In genomic region chr13:27280009-27280646, GRCh38 we compare ENCODE assay signal across 18 cellular contexts. TPM values are rescaled to one million over a fixed set of nuclear protein-coding genes. Genes with fewer than 3 reads are reported as not detected.
A peak's percentile ranks its signal among the peaks of the same experiment; 100 is the strongest.
DNase-seq lines count a peak whose midpoint lies in the region; ATAC-seq lines count a peak whose summit lies in the region.
"Had no signal": no experiment of that assay in that cellular context is flagged by ENCODE, and none has a peak within 500 bp of the region (broad histone marks: within the 10 kb centered on the region; RNA-seq: fewer than 3 reads in every experiment).

No MANE protein-coding gene starts in this region.

- H4K91ac ChIP-seq in neuronal stem cell (ENCODE audit: low read depth, low read length, poor library complexity), result no peak overlapping the region

- no peak overlapping the region for H2BK5ac ChIP-seq in neuronal stem cell (ENCODE audit: low read length)

- H2AK5ac ChIP-seq in neuronal stem cell (ENCODE audit: low read depth, low read length), result no peak overlapping the region

- H3K36me3 ChIP-seq in neuronal stem cell (replicated peaks in 1 of 2; ENCODE audit: control insufficient read depth in 2 of 2, insufficient read depth in 2 of 2, low read length in 2 of 2), result no peaks in the 10 kb centered on the region

- H2BK12ac ChIP-seq in neuronal stem cell (ENCODE audit: low read length), result no peak overlapping the region

- no peak overlapping the region for H3K14ac ChIP-seq in neuronal stem cell (ENCODE audit: low read length)

- H3K23ac ChIP-seq in neuronal stem cell (ENCODE audit: low read depth, low read length, poor library complexity), result no peak overlapping the region

- no peak overlapping the region for H3K4me2 ChIP-seq in neuronal stem cell (ENCODE audit: insufficient read depth, low read length, poor library complexity, severe bottlenecking)
- H3K4me2 ChIP-seq: SK-N-SH had no signal

- no CpG with 5 or more reads among the region's 4 CpGs for WGBS in neuronal stem cell (ENCODE audit: extremely low coverage in 2 of 2, insufficient read length in 2 of 2, insufficient replicate concordance in 1 of 2), 2 donors

- H3K18ac ChIP-seq in neuronal stem cell (ENCODE audit: low read length), result no peak overlapping the region

- no peak overlapping the region for H2BK120ac ChIP-seq in neuronal stem cell (ENCODE audit: low read depth, low read length)

- peaks cover 0 to 13% (median 0%) of the 10 kb centered on the region in 3 experiments for H3K27me3 ChIP-seq in neuronal stem cell (ENCODE audit: control insufficient read depth in 3 of 3, insufficient read depth in 3 of 3, low read depth in 1 of 3, low read length in 3 of 3)

- H3K27ac ChIP-seq in neuronal stem cell (replicated peaks; ENCODE audit: low read length), result no peak overlapping the region

- ATAC-seq in GM18868 (IDR thresholded peaks at IDR 0.05; ENCODE audit: unreplicated experiment) (no peak), HG03378 (IDR thresholded peaks at IDR 0.05; ENCODE audit: unreplicated experiment) (no peak)
- ATAC-seq: Right ventricle myocardium inferior had no signal

- no peaks in the 10 kb centered on the region for H3K9me3 ChIP-seq in neuronal stem cell (replicated peaks in 1 of 2; ENCODE audit: control insufficient read depth in 2 of 2, insufficient read depth in 1 of 2, low read depth in 1 of 2, low read length in 2 of 2)
- H3K9me3 ChIP-seq: SK-N-SH had no signal

- H4K8ac ChIP-seq in neuronal stem cell (ENCODE audit: low read depth, low read length), result no peak overlapping the region

- peaks cover 0 to 6% of the 10 kb centered on the region in 2 donors for H3K4me1 ChIP-seq in neuronal stem cell (ENCODE audit: control insufficient read depth in 2 of 2, insufficient read depth in 1 of 2, low read depth in 1 of 2, low read length in 2 of 2)

- DNase-seq in EL (peak; percentile 36), LoVo (ENCODE audit: low spot score) (peak; percentile 20), RPMI8226 (peak; percentile 53), neuronal stem cell (ENCODE audit: low spot score) (no peak), AG08395 (ENCODE audit: low spot score) (no peak)
- DNase-seq: ACHN; CD8-positive, alpha-beta memory T cell; DMS 273 treated with DMSO at 0.1 percent for 48 hours; HFFc6; Karpas-422; NCI-H1436; NCI-H2029 treated with DMSO at 0.1 percent for 48 hours; NCI-H510A treated with DMSO at 0.1 percent for 48 hours; OCI-M1; SK-N-SH had no signal

- no peak overlapping the region for H3K4me3 ChIP-seq in neuronal stem cell (ENCODE audit: low read length in 2 of 2)

- no peaks in the 10 kb centered on the region for H3K79me1 ChIP-seq in neuronal stem cell (ENCODE audit: low read depth, low read length)

- no peak overlapping the region for H3K9ac ChIP-seq in neuronal stem cell (ENCODE audit: low read depth, low read length, poor library complexity)
- H3K9ac ChIP-seq: SK-N-SH had no signal

- no peak overlapping the region for H3K4ac ChIP-seq in neuronal stem cell (ENCODE audit: low read length)

- peak overlapping the region; percentile 24 for H2AFZ ChIP-seq in neuronal stem cell (ENCODE audit: low read length)

- no peak overlapping the region for H2BK15ac ChIP-seq in neuronal stem cell (ENCODE audit: low read length)

RNA-seq across cellular contexts. Expression of gene RASL11A, which starts 9.5 kb away (rescaled TPM):
- 0.33 TPM for polyA plus RNA-seq in neuronal stem cell (2013, experiment 1 of 2)
- 0.64 TPM for polyA plus RNA-seq in neuronal stem cell (2013, experiment 2 of 2)

RNA-seq across cellular contexts. Expression of gene RPL21, which starts 28.8 kb away (rescaled TPM):
- 3,903 TPM for polyA plus RNA-seq in neuronal stem cell (2013, experiment 1 of 2)
- polyA plus RNA-seq in neuronal stem cell (2013, experiment 2 of 2), result 3,989 TPM

Comparison
In these comparisons a context has a peak if more than half of its experiments do, and no peak if none do; other contexts are left out.
1. DNase-seq: peak in EL (single experiment), LoVo (single experiment) and RPMI8226 (single experiment); none in neuronal stem cell (single experiment) and AG08395 (single experiment).